Comparison of ENCODE assay signal across 27 cellular contexts in genomic region chrX:109350621-109351020, GRCh38.
"Had no signal": no experiment of that assay in that cellular context is flagged by ENCODE, and none has a peak within 500 bp of the region (broad histone marks: within the 10 kb centered on the region; RNA-seq: fewer than 3 reads in every experiment).

No MANE protein-coding gene starts in this region.

- DNase-seq: activated B cell treated with CpG ODN at 0.5 μM for 24 hours; activated CD4-positive, alpha-beta T cell treated with anti-CD3 and anti-CD28 coated beads for 36 hours; activated CD4-positive, alpha-beta T cell treated with anti-CD3 and anti-CD28 coated beads, Interleukin-2, amount 50 U/mL, for 4 hours; activated CD8-positive, alpha-beta memory T cell treated with anti-CD3 and anti-CD28 coated beads for 24 hours; activated CD8-positive, alpha-beta memory T cell treated with anti-CD3 and anti-CD28 coated beads, Interleukin-2, amount 50 U/mL, for 4 hours; activated naive CD4-positive, alpha-beta T cell; activated naive CD8-positive, alpha-beta T cell treated with anti-CD3 and anti-CD28 coated beads for 36 hours; activated T-cell treated with anti-CD3 and anti-CD28 coated beads, Interleukin-2, amount 50 U/mL, for 24 hours; amniotic stem cell; cerebellar nuclear complex; head of caudate nucleus; mucosa of descending colon; stimulated activated CD4-positive, alpha-beta T cell treated with anti-CD3 and anti-CD28 coated beads, Interleukin-12 subunit alpha, Interleukin-12 subunit beta, amount 100 ng/mL, for 4 hours; stimulated activated CD4-positive, alpha-beta T cell treated with anti-CD3 and anti-CD28 coated beads, Interleukin-4, amount 100 ng/mL, for 4 hours; stimulated activated naive CD8-positive, alpha-beta T cell treated with anti-CD3 and anti-CD28 coated beads, Interleukin-15, Interleukin-2, amounts not matched to agents 100 U/mL and 50 U/mL, for 24 hours; T-helper 9 cell; thyroid gland had no signal

- H3K4me1 Mint-ChIP-seq: activated B cell treated with CpG ODN at 0.5 μM for 24 hours; activated CD4-positive, alpha-beta T cell treated with anti-CD3 and anti-CD28 coated beads for 36 hours; memory B cell had no signal

- H3K4me1 ChIP-seq: esophagus muscularis mucosa, gastroesophageal sphincter, prostate gland, thyroid gland had no signal

- H3K27me3 Mint-ChIP-seq: activated B cell treated with CpG ODN at 0.5 μM for 24 hours; activated CD4-positive, alpha-beta T cell treated with anti-CD3 and anti-CD28 coated beads for 36 hours; activated naive CD8-positive, alpha-beta T cell treated with anti-CD3 and anti-CD28 coated beads for 36 hours had no signal

- FAIRE-seq: bronchial epithelial cell, islet of Langerhans, urothelium cell line had no signal

- H3K36me3 ChIP-seq: esophagus muscularis mucosa, gastroesophageal sphincter, prostate gland, thyroid gland had no signal

- H3K36me3 Mint-ChIP-seq: activated naive CD8-positive, alpha-beta T cell treated with anti-CD3 and anti-CD28 coated beads for 36 hours; memory B cell had no signal

- ATAC-seq: activated CD4-positive, alpha-beta T cell treated with anti-CD3 and anti-CD28 coated beads for 36 hours; gastroesophageal sphincter; mucosa of descending colon; stimulated activated naive CD8-positive, alpha-beta T cell treated with anti-CD3 and anti-CD28 coated beads, Interleukin-15, Interleukin-2, amounts not matched to agents 100 U/mL and 50 U/mL, for 24 hours had no signal

- H3K9me3 ChIP-seq: esophagus muscularis mucosa, gastroesophageal sphincter, mucosa of descending colon, prostate gland, thyroid gland had no signal

- H3K4me3 ChIP-seq: coronary artery, esophagus muscularis mucosa, gastroesophageal sphincter, mucosa of descending colon, prostate gland, thyroid gland had no signal

- H3K27ac ChIP-seq: coronary artery, esophagus muscularis mucosa, gastroesophageal sphincter, prostate gland, thyroid gland had no signal

- H3K27me3 ChIP-seq: esophagus muscularis mucosa, gastroesophageal sphincter, thyroid gland had no signal

- H3K9me3 Mint-ChIP-seq: activated B cell treated with CpG ODN at 0.5 μM for 24 hours; activated naive CD8-positive, alpha-beta T cell treated with anti-CD3 and anti-CD28 coated beads for 36 hours; activated T-cell treated with anti-CD3 and anti-CD28 coated beads, Interleukin-2, amount 50 U/mL, for 24 hours; activated T-helper 2 cell treated with anti-CD3 and anti-CD28 coated beads, Interferon-gamma antibody, Interleukin-2, Interleukin-4, amounts not matched to agents 10 μg/mL and 5 μg/mL and 100 μg/mL, durations not matched to agents 14 hours and 24 hours and 36 hours; memory B cell; neural crest cell had no signal

- H3K27ac Mint-ChIP-seq: activated B cell treated with CpG ODN at 0.5 μM for 24 hours; activated CD4-positive, alpha-beta T cell treated with anti-CD3 and anti-CD28 coated beads for 36 hours; activated naive CD8-positive, alpha-beta T cell treated with anti-CD3 and anti-CD28 coated beads for 36 hours; activated T-cell treated with anti-CD3 and anti-CD28 coated beads, Interleukin-2, amount 50 U/mL, for 24 hours; activated T-helper 2 cell treated with anti-CD3 and anti-CD28 coated beads, Interferon-gamma antibody, Interleukin-2, Interleukin-4, amounts not matched to agents 10 μg/mL and 5 μg/mL and 100 μg/mL, durations not matched to agents 14 hours and 24 hours and 36 hours; memory B cell had no signal

- H3K4me3 Mint-ChIP-seq: activated B cell treated with CpG ODN at 0.5 μM for 24 hours; activated CD4-positive, alpha-beta T cell treated with anti-CD3 and anti-CD28 coated beads for 36 hours; activated naive CD8-positive, alpha-beta T cell treated with anti-CD3 and anti-CD28 coated beads for 36 hours; activated T-cell treated with anti-CD3 and anti-CD28 coated beads, Interleukin-2, amount 50 U/mL, for 24 hours; memory B cell; neural crest cell had no signal
